In the genomic region with DNA sequence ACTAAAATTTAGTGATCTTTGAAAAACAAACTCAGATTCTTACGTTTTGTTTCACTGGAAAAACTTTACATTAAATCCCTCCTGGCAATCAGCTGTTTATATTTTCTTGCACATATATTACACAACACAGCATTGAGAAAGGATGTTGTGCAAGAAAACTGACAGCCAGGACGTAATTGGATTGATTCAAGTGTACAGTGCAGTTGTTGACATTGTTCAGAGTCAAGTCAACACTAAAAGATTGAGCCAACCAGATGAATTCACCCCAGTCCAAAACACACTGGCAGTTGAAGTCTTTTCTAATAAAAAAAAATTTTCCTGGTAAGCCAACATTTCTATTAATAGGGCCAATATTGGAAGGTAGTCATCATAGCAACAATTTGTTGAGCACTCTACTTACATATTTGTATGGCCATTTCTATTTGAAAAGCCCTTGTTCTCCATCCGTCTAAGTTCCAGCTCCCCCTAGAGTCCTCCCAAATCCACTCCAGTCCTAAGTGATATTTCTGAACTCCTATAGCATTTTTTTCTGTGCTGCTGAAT, we compare ENCODE assay signal across 8 cellular contexts. TPM values are rescaled to one million over a fixed set of nuclear protein-coding genes. Genes with fewer than 3 reads are reported as not detected.
A peak's percentile ranks its signal among the peaks of the same experiment; 100 is the strongest.
DNase-seq lines count a peak whose midpoint lies in the region; ATAC-seq and TF ChIP-seq lines count a peak whose summit lies in the region.

No MANE protein-coding gene starts in this region.

- no peaks in the 10 kb centered on the region for H3K36me3 ChIP-seq in naive thymus-derived CD4-positive, alpha-beta T cell (ENCODE audit: control insufficient read depth in 2 of 3, insufficient read depth in 3 of 3, low read length in 3 of 3)

- CTCF ChIA-PET in naive thymus-derived CD4-positive, alpha-beta T cell (lab: Charles Lee) = no interaction called here

- peak; percentile 37 for ATAC-seq in naive thymus-derived CD4-positive, alpha-beta T cell
- no peak for ATAC-seq in HG03460 (IDR thresholded peaks at IDR 0.05; ENCODE audit: unreplicated experiment)

- intact Hi-C loops in naive thymus-derived CD4-positive, alpha-beta T cell (cut with micrococcal nuclease) = no loop called here

- DNase-seq in GM03348 (ENCODE audit: low spot score) (peak; percentile 11), NB4 (ENCODE audit: low read depth) (peak; percentile 76), cerebellar cortex (ENCODE audit: low spot score) (peak; percentile 11), DMS79 (lab: John Stamatoyannopoulos, UW) (no peak), endothelial cell (ENCODE audit: low spot score) (no peak)
- DNase-seq in naive thymus-derived CD4-positive, alpha-beta T cell = no peak
- DNase-seq in central memory CD4-positive, alpha-beta T cell = no peak

- H3K4me1 Mint-ChIP-seq in naive thymus-derived CD4-positive, alpha-beta T cell = peaks cover 5 to 27% (median 13%) of the 10 kb centered on the region in 7 donors
- peaks cover 2% of the 10 kb centered on the region for H3K4me1 Mint-ChIP-seq in endothelial cell (ENCODE audit: unreplicated experiment)

- POLR2A ChIA-PET in naive thymus-derived CD4-positive, alpha-beta T cell (lab: Charles Lee) = no interaction called here

- H3K27me3 Mint-ChIP-seq in naive thymus-derived CD4-positive, alpha-beta T cell = peaks cover 0 to 23% (median 3%) of the 10 kb centered on the region in 5 donors
- peaks cover 1% of the 10 kb centered on the region for H3K27me3 Mint-ChIP-seq in endothelial cell (ENCODE audit: unreplicated experiment)

- no peak overlapping the region for H3K4me3 ChIP-seq in NB4 (ENCODE audit: low read depth, low read length)
- no peak overlapping the region for H3K4me3 ChIP-seq in naive thymus-derived CD4-positive, alpha-beta T cell (ENCODE audit: low read length)

- no peak for TF ChIP-seq POLR2A in NB4 (IDR thresholded peaks at IDR 0.05; ENCODE audit: extremely low read depth, insufficient read length)

- no peaks in the 10 kb centered on the region for H3K27me3 ChIP-seq in naive thymus-derived CD4-positive, alpha-beta T cell (ENCODE audit: control insufficient read depth in 2 of 2, insufficient read depth in 2 of 2, low read length in 2 of 2)

- H3K4me3 Mint-ChIP-seq in naive thymus-derived CD4-positive, alpha-beta T cell = no peak overlapping the region
- no peak overlapping the region for H3K4me3 Mint-ChIP-seq in endothelial cell (ENCODE audit: unreplicated experiment)

- peaks cover 4 to 16% (median 9%) of the 10 kb centered on the region in 5 donors for H3K36me3 Mint-ChIP-seq in naive thymus-derived CD4-positive, alpha-beta T cell
- H3K36me3 Mint-ChIP-seq in endothelial cell (ENCODE audit: low read depth, unreplicated experiment) = no peaks in the 10 kb centered on the region

- peaks cover 7 to 19% (median 13%) of the 10 kb centered on the region in 11 donors for H3K9me3 Mint-ChIP-seq in naive thymus-derived CD4-positive, alpha-beta T cell
- H3K9me3 Mint-ChIP-seq in endothelial cell (ENCODE audit: unreplicated experiment) = no peaks in the 10 kb centered on the region

- H3K9me3 ChIP-seq in naive thymus-derived CD4-positive, alpha-beta T cell (ENCODE audit: control insufficient read depth in 2 of 3, low read length in 3 of 3) = peaks cover 0 to 5% (median 2%) of the 10 kb centered on the region in 3 experiments

- no peak overlapping the region for H3K27ac ChIP-seq in naive thymus-derived CD4-positive, alpha-beta T cell (ENCODE audit: low read depth, low read length)

- no peak overlapping the region for H3K27ac Mint-ChIP-seq in naive thymus-derived CD4-positive, alpha-beta T cell
- no peak overlapping the region for H3K27ac Mint-ChIP-seq in endothelial cell (ENCODE audit: unreplicated experiment)

- H3K4me1 ChIP-seq in naive thymus-derived CD4-positive, alpha-beta T cell (ENCODE audit: control insufficient read depth in 2 of 2, insufficient read depth in 2 of 2, low read length in 2 of 2) = no peaks in the 10 kb centered on the region

- TF ChIP-seq CTCF in NB4 (IDR thresholded peaks at IDR 0.05; ENCODE audit: low read depth, low read length) = peak; percentile 34
- TF ChIP-seq CTCF in endothelial cell (IDR thresholded peaks at IDR 0.05; ENCODE audit: unreplicated experiment) = no peak

RNA-seq across cellular contexts. Expression of gene VNN1, which starts 20.9 kb away (rescaled TPM):
- total RNA-seq in naive thymus-derived CD4-positive, alpha-beta T cell = 1 to 10 TPM in 2 of 5 experiments, under 1 TPM in 1, not detected in 2; 0.11 to 8.4 (median 1.1) TPM
- not detected for polyA plus RNA-seq in naive thymus-derived CD4-positive, alpha-beta T cell
- 1.5 TPM for total RNA-seq in endothelial cell (ENCODE audit: unreplicated experiment)

RNA-seq across cellular contexts. Expression of gene VNN2, which starts 22.9 kb away (rescaled TPM):
- 10 to 100 TPM in 4 of 5 experiments, 1 to 10 TPM in 1; 9.7 to 47.0 (median 32.1) TPM for total RNA-seq in naive thymus-derived CD4-positive, alpha-beta T cell
- 10 to 100 TPM; 43.6 to 52.3 TPM for polyA plus RNA-seq in naive thymus-derived CD4-positive, alpha-beta T cell
- not detected for total RNA-seq in endothelial cell (ENCODE audit: unreplicated experiment)

Comparison
In these comparisons a context has a peak if more than half of its experiments do, and no peak if none do; other contexts are left out.
1. DNase-seq: peak in GM03348 (single experiment), NB4 (single experiment) and cerebellar cortex (single experiment); none in naive thymus-derived CD4-positive, alpha-beta T cell (0 of 9), DMS79 (single experiment), endothelial cell (single experiment) and central memory CD4-positive, alpha-beta T cell (single experiment).
2. RNA of gene VNN2, which starts 22.9 kb away (total RNA-seq): 9.7 to 47.0 TPM in naive thymus-derived CD4-positive, alpha-beta T cell; not detected in endothelial cell (single experiment); every median in the first group is over 10 times any median in the second.